15 cellular contexts compared by ENCODE assay signal in genomic region chr13:63287926-63288325, GRCh38.
DNase-seq lines count a peak whose midpoint lies in the region; ATAC-seq, FAIRE-seq and TF ChIP-seq lines count a peak whose summit lies in the region.
"Had no signal": no experiment of that assay in that cellular context is flagged by ENCODE, and none has a peak within 500 bp of the region (broad histone marks: within the 10 kb centered on the region; RNA-seq: fewer than 3 reads in every experiment).

No MANE protein-coding gene starts in this region.

- H4K20me1 ChIP-seq in astrocyte (ENCODE audit: insufficient read depth, low read length), result no peaks in the 10 kb centered on the region

- H3K9me3 Mint-ChIP-seq in astrocyte (ENCODE audit: unreplicated experiment) (peaks cover 3% of the 10 kb centered on the region), T-cell (peaks cover 9 to 24% (median 15%) of the 10 kb centered on the region in 3 donors)

- H3K79me2 ChIP-seq in astrocyte (ENCODE audit: insufficient read depth, low read length), result no peaks in the 10 kb centered on the region

- no peaks in the 10 kb centered on the region for H3K27me3 Mint-ChIP-seq in astrocyte (ENCODE audit: low read depth, unreplicated experiment)
- H3K27me3 Mint-ChIP-seq in T-cell, result no peaks in the 10 kb centered on the region
- H3K27me3 Mint-ChIP-seq: CD4-positive, alpha-beta memory T cell had no signal

- ATAC-seq in T-cell (replicated peaks in 1 of 4), result no peak
- ATAC-seq: A549, HCT116 had no signal

- H3K4me3 ChIP-seq in astrocyte (ENCODE audit: insufficient read depth, low read depth, low read length), result no peak overlapping the region
- H3K4me3 ChIP-seq: A549 had no signal

- H3K4me1 Mint-ChIP-seq in astrocyte (ENCODE audit: low read depth, unreplicated experiment) (no peaks in the 10 kb centered on the region), T-cell (no peaks in the 10 kb centered on the region)
- H3K4me1 Mint-ChIP-seq: CD4-positive, alpha-beta memory T cell had no signal

- POLR2A ChIA-PET in T-cell (lab: Charles Lee), result no interaction called here

- no peak overlapping the region for H2AFZ ChIP-seq in astrocyte (ENCODE audit: low read depth, low read length)

- H3K36me3 Mint-ChIP-seq in astrocyte (ENCODE audit: low read depth, unreplicated experiment), result no peaks in the 10 kb centered on the region
- no peaks in the 10 kb centered on the region for H3K36me3 Mint-ChIP-seq in T-cell
- H3K36me3 Mint-ChIP-seq: CD4-positive, alpha-beta memory T cell had no signal

- no peaks in the 10 kb centered on the region for H3K36me3 ChIP-seq in astrocyte (ENCODE audit: insufficient read depth, low read length)
- H3K36me3 ChIP-seq: BE2C had no signal

- H3K27ac Mint-ChIP-seq in astrocyte (ENCODE audit: unreplicated experiment), result no peak overlapping the region
- no peak overlapping the region for H3K27ac Mint-ChIP-seq in T-cell
- H3K27ac Mint-ChIP-seq: CD4-positive, alpha-beta memory T cell had no signal

- no peak overlapping the region for H3K9ac ChIP-seq in astrocyte (ENCODE audit: low read length)

- H3K4me2 ChIP-seq in astrocyte (ENCODE audit: low read length), result no peak overlapping the region
- H3K4me2 ChIP-seq: A549 had no signal

- DNase-seq in EL (peak; percentile 47), HT1080 (ENCODE audit: low read depth) (peak; percentile 24), astrocyte (ENCODE audit: low read depth) (peak; percentile 16), NK-92 (lab: John Stamatoyannopoulos, UW; ENCODE audit: unreplicated experiment) (no peak), T-cell (no peak), kidney tubule cell (ENCODE audit: low spot score) (no peak), NCI-H187 treated with DMSO at 0.1 percent for 48 hours (lab: John Stamatoyannopoulos, UW) (no peak)
- DNase-seq: BE2C; CD4-positive, alpha-beta memory T cell; DMS153; DMS79 treated with DMSO at 0.1 percent for 48 hours had no signal

- no peak overlapping the region for H3K27ac ChIP-seq in astrocyte (ENCODE audit: low read depth, low read length)
- H3K27ac ChIP-seq: A549, C4-2B had no signal

- no peak for FAIRE-seq in astrocyte (lab: Jason Lieb, UNC)
- FAIRE-seq: A549, D721Med had no signal

- no peak overlapping the region for H3K4me3 Mint-ChIP-seq in astrocyte (ENCODE audit: unreplicated experiment)
- H3K4me3 Mint-ChIP-seq in T-cell, result no peak overlapping the region
- H3K4me3 Mint-ChIP-seq: CD4-positive, alpha-beta memory T cell had no signal

- no peak for TF ChIP-seq CTCF in astrocyte (IDR thresholded peaks at IDR 0.05; ENCODE audit: insufficient read depth, low read depth, low read length)

- CTCF ChIA-PET in T-cell (lab: Charles Lee), result no interaction called here

- no peaks in the 10 kb centered on the region for H3K4me1 ChIP-seq in astrocyte (ENCODE audit: insufficient read depth, low read length)
- H3K4me1 ChIP-seq: A549, BE2C had no signal

- H3K9me3 ChIP-seq in astrocyte (ENCODE audit: insufficient read depth, low read depth, low read length), result no peaks in the 10 kb centered on the region
- H3K9me3 ChIP-seq: A549, BE2C had no signal

- no peaks in the 10 kb centered on the region for H3K27me3 ChIP-seq in astrocyte (ENCODE audit: insufficient read depth, low read length)
- H3K27me3 ChIP-seq: BE2C had no signal

Comparison
In these comparisons a context has a peak if more than half of its experiments do, and no peak if none do; other contexts are left out.
1. DNase-seq: peak in EL (single experiment), HT1080 (single experiment) and astrocyte (single experiment); none in NK-92 (single experiment), T-cell (0 of 34), kidney tubule cell (single experiment) and NCI-H187 treated with DMSO at 0.1 percent for 48 hours (single experiment).